ENCODE assay signal across 13 cellular contexts in the genomic region with DNA sequence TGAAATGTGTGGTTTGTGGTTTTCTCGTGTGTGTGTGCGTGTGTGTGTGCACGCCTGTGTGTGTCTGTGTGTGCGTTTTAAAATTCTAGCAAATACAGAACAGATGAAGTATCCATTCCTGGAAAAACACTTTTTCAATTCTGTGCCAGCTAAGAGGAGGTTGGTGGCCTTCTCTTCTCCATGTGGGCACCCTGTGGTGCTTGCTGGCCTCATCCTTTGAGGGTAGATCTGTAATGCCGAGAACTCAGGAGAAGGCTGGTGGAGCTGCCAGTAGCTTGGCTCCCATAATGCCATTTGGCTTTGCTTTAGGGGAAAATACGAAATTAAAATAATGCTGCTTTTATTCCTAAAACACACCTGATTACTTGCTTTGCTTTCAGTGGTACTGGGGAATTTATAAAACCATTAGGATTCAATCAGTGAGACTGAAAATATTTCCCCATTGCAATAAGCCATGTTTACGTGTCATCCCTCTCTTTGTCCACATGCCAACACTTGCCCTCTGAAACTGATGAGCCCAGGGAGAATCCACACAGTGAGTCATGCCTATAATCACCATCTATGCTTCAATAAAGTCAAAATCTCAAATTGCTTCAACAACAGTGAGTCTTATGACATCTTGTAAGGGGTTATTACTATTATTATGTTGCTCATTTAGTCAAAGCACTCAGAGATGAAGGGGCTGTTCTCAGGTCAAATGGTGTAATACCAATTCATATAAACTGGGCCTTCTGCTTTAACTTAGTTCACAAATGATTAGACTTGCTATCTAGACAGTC. TPM values are rescaled to one million over a fixed set of nuclear protein-coding genes. Genes with fewer than 3 reads are reported as not detected.
DNase-seq lines count a peak whose midpoint lies in the region; ATAC-seq and TF ChIP-seq lines count a peak whose summit lies in the region.
"Had no signal": no experiment of that assay in that cellular context is flagged by ENCODE, and none has a peak within 500 bp of the region (broad histone marks: within the 10 kb centered on the region; RNA-seq: fewer than 3 reads in every experiment).

No MANE protein-coding gene starts in this region.

- H4K91ac ChIP-seq in mesenchymal stem cell (ENCODE audit: low read length): no peak overlapping the region

- H3K79me1 ChIP-seq in mesenchymal stem cell (replicated peaks; ENCODE audit: low read length, poor library complexity, severe bottlenecking): no peaks in the 10 kb centered on the region

- H3K36me3 ChIP-seq in BJ (ENCODE audit: control insufficient read depth, insufficient read depth, low read length) (no peaks in the 10 kb centered on the region), breast epithelium (no peaks in the 10 kb centered on the region), mesenchymal stem cell (ENCODE audit: control insufficient read depth in 1 of 2, insufficient read depth in 2 of 2, low read depth in 1 of 2, low read length in 2 of 2) (no peaks in the 10 kb centered on the region), endodermal cell (ENCODE audit: control insufficient read depth, insufficient read depth, low read length) (no peaks in the 10 kb centered on the region)
- H3K36me3 ChIP-seq: left ventricle myocardium inferior, prostate gland had no signal

- H3K27ac Mint-ChIP-seq in WTC11: no peak overlapping the region
- H3K27ac Mint-ChIP-seq in endodermal cell: no peak overlapping the region
- H3K27ac Mint-ChIP-seq: activated naive CD4-positive, alpha-beta T cell treated with anti-CD3 and anti-CD28 coated beads, Interleukin-2, amount 50 U/mL, for 72 hours had no signal

- H3K9me3 ChIP-seq in breast epithelium (no peaks in the 10 kb centered on the region), mesenchymal stem cell (ENCODE audit: control insufficient read depth, low read length) (no peaks in the 10 kb centered on the region), endodermal cell (ENCODE audit: control insufficient read depth, low read length) (no peaks in the 10 kb centered on the region)
- H3K9me3 ChIP-seq: left ventricle myocardium inferior, prostate gland had no signal

- no peak overlapping the region for H3K23ac ChIP-seq in mesenchymal stem cell (ENCODE audit: low read length in 2 of 2)

- peak overlapping the region; percentile 21 for H2AK5ac ChIP-seq in mesenchymal stem cell (ENCODE audit: low read length, severe bottlenecking)

- intact Hi-C loops in breast epithelium (cut with DNase I; ENCODE audit: low total_unique reads): no loop called here

- peak overlapping the region in 1 of 2 experiments; percentile 6 for H2BK12ac ChIP-seq in mesenchymal stem cell (ENCODE audit: low read length in 2 of 2)

- no peak overlapping the region for H3K4me3 ChIP-seq in BJ (ENCODE audit: low read depth, low read length)
- H3K4me3 ChIP-seq in breast epithelium: no peak overlapping the region
- H3K4me3 ChIP-seq in mesenchymal stem cell (ENCODE audit: insufficient read depth in 1 of 2, low read depth in 1 of 2, low read length in 2 of 2): no peak overlapping the region
- H3K4me3 ChIP-seq in endodermal cell (ENCODE audit: low read length): no peak overlapping the region
- H3K4me3 ChIP-seq: left ventricle myocardium inferior, prostate gland had no signal

- H3K27ac ChIP-seq in breast epithelium (peak overlapping the region; percentile 46 to 71), mesenchymal stem cell (ENCODE audit: low read length, poor library complexity, severe bottlenecking) (peak overlapping the region; percentile 35), endodermal cell (ENCODE audit: low read depth, low read length) (no peak overlapping the region)
- H3K27ac ChIP-seq: left ventricle myocardium inferior, prostate gland had no signal

- peaks cover 10% of the 10 kb centered on the region for H3K27me3 Mint-ChIP-seq in WTC11 (ENCODE audit: low read depth)
- H3K27me3 Mint-ChIP-seq in endodermal cell (ENCODE audit: insufficient read depth): peaks cover 3% of the 10 kb centered on the region

- H3K14ac ChIP-seq in mesenchymal stem cell (ENCODE audit: low read length in 2 of 2): no peak overlapping the region

- CTCF ChIA-PET in BJ (lab: Yijun Ruan, JAX): interaction anchor here (1.0 to 1.6 kb wide), 2 partner anchors 13 to 18 kb away, joined by 3 read pairs; no protein-coding TSS in a partner anchor
- CTCF ChIA-PET in WTC11 (lab: Charles Lee): no interaction called here

- POLR2A ChIA-PET in BJ (lab: Charles Lee): no interaction called here
- POLR2A ChIA-PET in WTC11 (lab: Charles Lee): no interaction called here

- H3K18ac ChIP-seq in mesenchymal stem cell (ENCODE audit: low read depth in 1 of 2, low read length in 2 of 2): no peak overlapping the region

- H3K4me2 ChIP-seq in mesenchymal stem cell (ENCODE audit: low read length, poor library complexity, severe bottlenecking): no peak overlapping the region

- H3K36me3 Mint-ChIP-seq in WTC11: no peaks in the 10 kb centered on the region
- no peaks in the 10 kb centered on the region for H3K36me3 Mint-ChIP-seq in endodermal cell (ENCODE audit: low read depth)
- H3K36me3 Mint-ChIP-seq: activated naive CD4-positive, alpha-beta T cell treated with anti-CD3 and anti-CD28 coated beads, Interleukin-2, amount 50 U/mL, for 72 hours had no signal

- H2BK15ac ChIP-seq in mesenchymal stem cell (ENCODE audit: low read depth, poor library complexity, severe bottlenecking): no peak overlapping the region

- H4K8ac ChIP-seq in mesenchymal stem cell (ENCODE audit: low read length): no peak overlapping the region

- H3K27me3 ChIP-seq in BJ (ENCODE audit: control insufficient read depth, insufficient read depth, low read length) (peaks cover 4% of the 10 kb centered on the region), breast epithelium (no peaks in the 10 kb centered on the region), mesenchymal stem cell (ENCODE audit: control insufficient read depth in 1 of 2, insufficient read depth in 1 of 2, low read length in 2 of 2) (no peaks in the 10 kb centered on the region), endodermal cell (ENCODE audit: control insufficient read depth, insufficient read depth, low read length, poor library complexity, severe bottlenecking) (no peaks in the 10 kb centered on the region)

- no peaks in the 10 kb centered on the region for H3K4me1 ChIP-seq in breast epithelium
- H3K4me1 ChIP-seq in mesenchymal stem cell (ENCODE audit: control insufficient read depth, insufficient read depth, low read depth, low read length): peaks cover 12% of the 10 kb centered on the region
- H3K4me1 ChIP-seq in endodermal cell (ENCODE audit: control insufficient read depth, insufficient read depth, low read length): peaks cover 6% of the 10 kb centered on the region
- H3K4me1 ChIP-seq: left ventricle myocardium inferior, prostate gland had no signal

- no peaks in the 10 kb centered on the region for H3K9me3 Mint-ChIP-seq in WTC11
- H3K9me3 Mint-ChIP-seq in endodermal cell: no peaks in the 10 kb centered on the region
- H3K9me3 Mint-ChIP-seq: activated naive CD4-positive, alpha-beta T cell treated with anti-CD3 and anti-CD28 coated beads, Interleukin-2, amount 50 U/mL, for 72 hours had no signal

- H2BK120ac ChIP-seq in mesenchymal stem cell (ENCODE audit: low read depth, low read length): no peak overlapping the region

- H3K4me1 Mint-ChIP-seq in WTC11 (peaks cover 6% of the 10 kb centered on the region; the same call in 1 of the 2 replicates), endodermal cell (peaks cover 16% of the 10 kb centered on the region)

- 98% methylated on average over 7 of the region's 7 CpGs for WGBS in mesenchymal stem cell
- 96 to 99% methylated on average over 3 to 7 of the region's 7 CpGs for WGBS in endodermal cell (ENCODE audit: insufficient coverage in 1 of 2, insufficient read length in 1 of 2), 2 experiments

- TF ChIP-seq CTCF in BJ (IDR thresholded peaks at IDR 0.05; ENCODE audit: insufficient read depth, low read depth, low read length) (no peak), breast epithelium (IDR thresholded peaks at IDR 0.05) (no peak), WTC11 (IDR thresholded peaks at IDR 0.05) (no peak), endodermal cell (conservative IDR thresholded peaks at IDR 0.05) (no peak)

- TF ChIP-seq POLR2A in breast epithelium (IDR thresholded peaks at IDR 0.05): no peak

- peak; percentile 73 for DNase-seq in BJ (ENCODE audit: low read depth)
- peak; percentile 50 for DNase-seq in LoVo (ENCODE audit: low spot score)
- no peak for DNase-seq in breast epithelium (ENCODE audit: low spot score in 2 of 2)
- peak; percentile 67 for DNase-seq in mesenchymal stem cell
- no peak for DNase-seq in NCI-H2081 (lab: John Stamatoyannopoulos, UW)
- no peak for DNase-seq in WTC11 (ENCODE audit: low spot score)
- DNase-seq in stimulated activated CD4-positive, alpha-beta T cell treated with anti-CD3 and anti-CD28 coated beads, Interleukin-15, amount 100 ng/mL, for 24 hours: no peak
- DNase-seq in endodermal cell: no peak
- DNase-seq: activated CD4-positive, alpha-beta T cell treated with anti-CD3 and anti-CD28 coated beads for 1 hour; left ventricle myocardium inferior; NCI-H187 had no signal

- H2AFZ ChIP-seq in mesenchymal stem cell (ENCODE audit: low read depth, low read length): no peak overlapping the region

- ATAC-seq in WTC11: no peak
- ATAC-seq: activated naive CD4-positive, alpha-beta T cell treated with anti-CD3 and anti-CD28 coated beads, Interleukin-2, amount 50 U/mL, for 72 hours had no signal

- H3K9ac ChIP-seq in mesenchymal stem cell (ENCODE audit: low read length) (peak overlapping the region; percentile 33), endodermal cell (ENCODE audit: extremely low read depth, low read length, poor library complexity, severe bottlenecking) (no peak overlapping the region)

- no peak overlapping the region for H2BK5ac ChIP-seq in mesenchymal stem cell (ENCODE audit: low read depth, low read length, poor library complexity, severe bottlenecking)

- H3K4me3 Mint-ChIP-seq in WTC11: no peak overlapping the region
- no peak overlapping the region for H3K4me3 Mint-ChIP-seq in endodermal cell

- no peak overlapping the region for H3K4ac ChIP-seq in mesenchymal stem cell (ENCODE audit: low read depth in 1 of 2, low read length in 2 of 2)

TF ChIP-seq in WTC11, 78 proteins besides CTCF, POLR2A, EP300 and RAD21:
- TF ChIP-seq MXD4 (CRISPR knock-in tag; IDR thresholded peaks at IDR 0.05; ENCODE audit: borderline replicate concordance) (no peak), ZNF138 (CRISPR knock-in tag; conservative IDR thresholded peaks at IDR 0.05) (no peak), IRF2 (CRISPR knock-in tag; IDR thresholded peaks at IDR 0.05; ENCODE audit: borderline replicate concordance, low read depth) (no peak), GRHL2 (CRISPR knock-in tag; IDR thresholded peaks at IDR 0.05; ENCODE audit: insufficient replicate concordance, severe bottlenecking) (no peak), JAZF1 (CRISPR knock-in tag; IDR thresholded peaks at IDR 0.05) (no peak)

RNA-seq across cellular contexts. Expression of a gene that starts 39.2 kb away (rescaled TPM):
- 0.22 and 0.25 TPM in 2 replicates for polyA plus RNA-seq in BJ (2011; rRNA removed)
- 0.28 and 0.82 TPM in 2 replicates for polyA minus RNA-seq in BJ (2011; rRNA and poly(A)+ RNA removed)
- total RNA-seq in breast epithelium (1 to 10 TPM in 2 of 3 donors, under 1 TPM in 1; 0.16 to 3.5 (median 1.3) TPM), WTC11 (2021) (0.09 to 0.21 TPM (median 0.16 TPM) in 3 replicates), endodermal cell (1 to 10 TPM; 1.6 to 1.7 TPM)
- polyA plus RNA-seq in mesenchymal stem cell (2013, experiment 1 of 2): 0.12 TPM
- 0.04 TPM for polyA plus RNA-seq in mesenchymal stem cell (2013, experiment 2 of 2)
- polyA plus RNA-seq in endodermal cell (2013, experiment 1 of 2): 0.61 TPM
- polyA plus RNA-seq in endodermal cell (2013, experiment 2 of 2): 0.54 TPM
- total RNA-seq: activated naive CD4-positive, alpha-beta T cell treated with anti-CD3 and anti-CD28 coated beads, Interleukin-2, amount 50 U/mL, for 72 hours had no signal

Comparison
In these comparisons a context has a peak if more than half of its experiments do, and no peak if none do; other contexts are left out.
1. DNase-seq: peak in BJ (single experiment), LoVo (single experiment) and mesenchymal stem cell (single experiment); none in breast epithelium (0 of 2), NCI-H2081 (0 of 2), WTC11 (single experiment), stimulated activated CD4-positive, alpha-beta T cell treated with anti-CD3 and anti-CD28 coated beads, Interleukin-15, amount 100 ng/mL, for 24 hours (single experiment) and endodermal cell (single experiment).